8 cellular contexts compared by ENCODE assay signal in genomic region chr2:218893349-218894167, GRCh38. TPM values are rescaled to one million over a fixed set of nuclear protein-coding genes. Genes with fewer than 3 reads are reported as not detected.
DNase-seq lines count a peak whose midpoint lies in the region; ATAC-seq, FAIRE-seq and TF ChIP-seq lines count a peak whose summit lies in the region.

No MANE protein-coding gene starts in this region.

- peaks cover 0 to 4% (median 0%) of the 10 kb centered on the region in 3 donors for H3K4me1 ChIP-seq in pancreas

- no peaks in the 10 kb centered on the region for H3K9me3 ChIP-seq in pancreas

- H3K9me3 Mint-ChIP-seq in MCF 10A (ENCODE audit: unreplicated experiment) (no peaks in the 10 kb centered on the region), natural killer cell (no peaks in the 10 kb centered on the region)

- TSS peak; percentile 33 for BruUV-seq in MCF 10A (replicated peaks; lab: Mats Ljungman, UMichigan)

- peak; percentile 8 for DNase-seq in HuH-7.5 (ENCODE audit: low spot score)
- no peak for DNase-seq in MCF 10A (ENCODE audit: unreplicated experiment)
- no peak for DNase-seq in natural killer cell
- no peak for DNase-seq in pancreas
- no peak for DNase-seq in Ammon's horn (ENCODE audit: low spot score)
- no peak for DNase-seq in anterior cingulate cortex (lab: John Stamatoyannopoulos, UW)

- no peaks in the 10 kb centered on the region for H3K27me3 Mint-ChIP-seq in MCF 10A (ENCODE audit: insufficient read depth, unreplicated experiment)
- H3K27me3 Mint-ChIP-seq in natural killer cell (ENCODE audit: low read depth in 2 of 2) = peaks cover 38 to 42% of the 10 kb centered on the region in 2 donors

- H3K36me3 Mint-ChIP-seq in MCF 10A (ENCODE audit: insufficient read depth, unreplicated experiment) = no peaks in the 10 kb centered on the region
- no peaks in the 10 kb centered on the region for H3K36me3 Mint-ChIP-seq in natural killer cell

- POLR2A ChIA-PET in MCF 10A (lab: Yijun Ruan, JAX) = interaction anchor here (0.6 to 9.7 kb wide), 6 partner anchors 10 to 183 kb away, joined by 3 to 237 read pairs (median 4); partner anchors contain the start of genes TTLL4 and WNT10A

- H3K27ac Mint-ChIP-seq in MCF 10A (ENCODE audit: low read depth, unreplicated experiment) (no peak overlapping the region), natural killer cell (peak overlapping the region; percentile 89 to 95)

- H3K4me3 ChIP-seq in pancreas = peak overlapping the region in 2 of 4 donors; percentile 34 to 48

- peak overlapping the region; percentile 67 for H3K4me3 Mint-ChIP-seq in MCF 10A (ENCODE audit: unreplicated experiment)
- peak overlapping the region; percentile 81 for H3K4me3 Mint-ChIP-seq in natural killer cell

- no peak for FAIRE-seq in pancreas (lab: Jason Lieb, UNC)

- WGBS in pancreas, 2 donors = 54 to 57% methylated on average over 10 of the region's 10 CpGs

- no peaks in the 10 kb centered on the region for H3K36me3 ChIP-seq in pancreas

- intact Hi-C loops in MCF 10A (cut with micrococcal nuclease) (no loop called here), natural killer cell (cut with micrococcal nuclease) (no loop called here), pancreas (cut with DNase I) (no loop called here)

- H3K4me1 Mint-ChIP-seq in MCF 10A (ENCODE audit: insufficient read depth, unreplicated experiment) = peaks cover 41% of the 10 kb centered on the region
- peaks cover 45 to 62% of the 10 kb centered on the region in 2 donors for H3K4me1 Mint-ChIP-seq in natural killer cell

- H3K27me3 ChIP-seq in pancreas = peaks cover 0 to 10% (median 5%) of the 10 kb centered on the region in 4 donors

- H3K27ac ChIP-seq in C4-2B (peak overlapping the region; percentile 65), pancreas (no peak overlapping the region)

- ATAC-seq in natural killer cell (no peak), pancreas (no peak), esophagus mucosa (no peak)

- CTCF ChIA-PET in MCF 10A (lab: Yijun Ruan, JAX) = interaction anchor here (0.5 to 23.6 kb wide), 8 partner anchors 11 to 536 kb away, joined by 3 to 839 read pairs (median 3); partner anchors contain the start of genes TTLL4 and WNT10A

- TF ChIP-seq CTCF in C4-2B (conservative IDR thresholded peaks at IDR 0.05) (no peak), MCF 10A (IDR thresholded peaks at IDR 0.05; ENCODE audit: unreplicated experiment) (no peak), natural killer cell (IDR thresholded peaks at IDR 0.05) (no peak), pancreas (IDR thresholded peaks at IDR 0.05) (no peak)

RNA-seq across cellular contexts. Expression of gene WNT10A, which starts 12.9 kb away (rescaled TPM):
- 0.44 TPM in 1 of 2 replicates, not detected in the other for total RNA-seq in MCF 10A (2022)
- 1 to 10 TPM in 2 of 3 donors, under 1 TPM in 1; 0.92 to 2.9 (median 2.9) TPM for total RNA-seq in natural killer cell
- 1 to 10 TPM in 1 of 6 donors, under 1 TPM in 2, not detected in 3; 0.15 to 1.5 (median 0.23) TPM for total RNA-seq in pancreas
- under 1 TPM; 0.05 to 0.30 TPM for polyA plus RNA-seq in pancreas
- total RNA-seq in esophagus mucosa = 3.4 TPM

RNA-seq across cellular contexts. Expression of gene WNT6, which starts 34.0 kb away (rescaled TPM):
- total RNA-seq in MCF 10A (2022) (not detected in 2 replicates), natural killer cell (not detected), pancreas (under 1 TPM in 5 of 6 donors, not detected in 1; 0.09 to 0.53 (median 0.16) TPM), esophagus mucosa (not detected)
- 1 to 10 TPM in 1 of 2 donors, under 1 TPM in 1; 0.38 to 1.2 TPM for polyA plus RNA-seq in pancreas
